In genomic region chr3:117921908-117922456, GRCh38 we compare ENCODE assay signal across 20 cellular contexts.
"Had no signal": no experiment of that assay in that cellular context is flagged by ENCODE, and none has a peak within 500 bp of the region (broad histone marks: within the 10 kb centered on the region; RNA-seq: fewer than 3 reads in every experiment).

No MANE protein-coding gene starts in this region.

- H3K27ac ChIP-seq: left lung, pancreas, suprapubic skin, transverse colon had no signal

- DNase-seq: activated CD4-positive, alpha-beta T cell treated with anti-CD3 and anti-CD28 coated beads, Interleukin-2, amount 10 ng/mL, durations not matched to agents 7 days and 5 days; activated CD8-positive, alpha-beta T cell treated with anti-CD3 and anti-CD28 coated beads, Interleukin-2, amount 10 ng/mL, durations not matched to agents 7 days and 5 days; activated naive CD4-positive, alpha-beta T cell treated with Interleukin-2 at 50 U/mL for 16 hours; activated naive CD8-positive, alpha-beta T cell treated with anti-CD3 and anti-CD28 coated beads, Interleukin-2, amount 10 ng/mL, durations not matched to agents 7 days and 5 days; activated T-cell treated with anti-CD3 and anti-CD28 coated beads, Interleukin-2, amount 50 U/mL, for 24 hours; dermis blood vessel endothelial cell; effector memory CD8-positive, alpha-beta T cell; left lung; mammary epithelial cell; pancreas; stimulated activated CD4-positive, alpha-beta T cell treated with anti-CD3 and anti-CD28 coated beads, Interleukin-4, amount 100 ng/mL, for 1 hour; stimulated activated naive CD8-positive, alpha-beta T cell treated with anti-CD3 and anti-CD28 coated beads, Interleukin-15, amount 100 ng/mL, for 72 hours; T1000; transverse colon had no signal

- ATAC-seq: activated CD4-positive, CD25-positive, alpha-beta regulatory T cell treated with anti-CD3 and anti-CD28 coated beads, Interleukin-2, amount 50 U/mL, for 24 hours; activated CD8-positive, alpha-beta T cell treated with anti-CD3 and anti-CD28 coated beads, Interleukin-2, amount 10 ng/mL, durations not matched to agents 7 days and 5 days; effector memory CD8-positive, alpha-beta T cell; left lung; pancreas; sciatic nerve; stimulated activated naive CD8-positive, alpha-beta T cell treated with anti-CD3 and anti-CD28 coated beads, Interleukin-15, amount 100 ng/mL, for 72 hours had no signal

- H3K27ac Mint-ChIP-seq: activated CD4-positive, alpha-beta T cell treated with anti-CD3 and anti-CD28 coated beads, Interleukin-2, amount 10 ng/mL, durations not matched to agents 7 days and 5 days; activated CD8-positive, alpha-beta T cell treated with anti-CD3 and anti-CD28 coated beads, Interleukin-2, amount 10 ng/mL, durations not matched to agents 7 days and 5 days; activated naive CD8-positive, alpha-beta T cell treated with anti-CD3 and anti-CD28 coated beads, Interleukin-2, amount 10 ng/mL, durations not matched to agents 7 days and 5 days; activated T-cell treated with anti-CD3 and anti-CD28 coated beads, Interleukin-2, amount 50 U/mL, for 24 hours; activated T-helper 2 cell treated with anti-CD3 and anti-CD28 coated beads, Interferon-gamma antibody, Interleukin-2, Interleukin-4, amounts not matched to agents 10 μg/mL and 5 μg/mL and 100 μg/mL, durations not matched to agents 14 hours and 24 hours and 36 hours; effector memory CD8-positive, alpha-beta T cell; stimulated activated naive CD8-positive, alpha-beta T cell treated with anti-CD3 and anti-CD28 coated beads, Interleukin-15, amount 100 ng/mL, for 72 hours had no signal

- H3K36me3 Mint-ChIP-seq: activated naive CD8-positive, alpha-beta T cell treated with anti-CD3 and anti-CD28 coated beads, Interleukin-2, amount 10 ng/mL, durations not matched to agents 7 days and 5 days had no signal

- H3K4me3 ChIP-seq: left lung, pancreas, smooth muscle cell, suprapubic skin, transverse colon had no signal

- H3K36me3 ChIP-seq: left lung, pancreas, suprapubic skin, transverse colon had no signal

- H3K9me3 ChIP-seq: left lung, pancreas, suprapubic skin, transverse colon had no signal

- H3K27me3 Mint-ChIP-seq: activated CD4-positive, alpha-beta T cell treated with anti-CD3 and anti-CD28 coated beads, Interleukin-2, amount 10 ng/mL, durations not matched to agents 7 days and 5 days; activated naive CD8-positive, alpha-beta T cell treated with anti-CD3 and anti-CD28 coated beads, Interleukin-2, amount 10 ng/mL, durations not matched to agents 7 days and 5 days; activated T-cell treated with anti-CD3 and anti-CD28 coated beads, Interleukin-2, amount 50 U/mL, for 24 hours; effector memory CD8-positive, alpha-beta T cell; stimulated activated naive CD8-positive, alpha-beta T cell treated with anti-CD3 and anti-CD28 coated beads, Interleukin-15, amount 100 ng/mL, for 72 hours had no signal

- H3K4me1 Mint-ChIP-seq: activated CD4-positive, alpha-beta T cell treated with anti-CD3 and anti-CD28 coated beads, Interleukin-2, amount 10 ng/mL, durations not matched to agents 7 days and 5 days; activated naive CD8-positive, alpha-beta T cell treated with anti-CD3 and anti-CD28 coated beads, Interleukin-2, amount 10 ng/mL, durations not matched to agents 7 days and 5 days; stimulated activated naive CD8-positive, alpha-beta T cell treated with anti-CD3 and anti-CD28 coated beads, Interleukin-15, amount 100 ng/mL, for 72 hours had no signal

- H3K27me3 ChIP-seq: left lung, pancreas, suprapubic skin, transverse colon had no signal

- H3K4me1 ChIP-seq: left lung, pancreas, suprapubic skin, transverse colon had no signal

- H3K4me3 Mint-ChIP-seq: activated CD4-positive, alpha-beta T cell treated with anti-CD3 and anti-CD28 coated beads, Interleukin-2, amount 10 ng/mL, durations not matched to agents 7 days and 5 days; activated CD8-positive, alpha-beta T cell treated with anti-CD3 and anti-CD28 coated beads, Interleukin-2, amount 10 ng/mL, durations not matched to agents 7 days and 5 days; activated naive CD8-positive, alpha-beta T cell treated with anti-CD3 and anti-CD28 coated beads, Interleukin-2, amount 10 ng/mL, durations not matched to agents 7 days and 5 days; activated T-cell treated with anti-CD3 and anti-CD28 coated beads, Interleukin-2, amount 50 U/mL, for 24 hours; effector memory CD8-positive, alpha-beta T cell; neural crest cell; stimulated activated naive CD8-positive, alpha-beta T cell treated with anti-CD3 and anti-CD28 coated beads, Interleukin-15, amount 100 ng/mL, for 72 hours had no signal

- H3K9me3 Mint-ChIP-seq: activated CD4-positive, alpha-beta T cell treated with anti-CD3 and anti-CD28 coated beads, Interleukin-2, amount 10 ng/mL, durations not matched to agents 7 days and 5 days; activated naive CD8-positive, alpha-beta T cell treated with anti-CD3 and anti-CD28 coated beads, Interleukin-2, amount 10 ng/mL, durations not matched to agents 7 days and 5 days; activated T-cell treated with anti-CD3 and anti-CD28 coated beads, Interleukin-2, amount 50 U/mL, for 24 hours; activated T-helper 2 cell treated with anti-CD3 and anti-CD28 coated beads, Interferon-gamma antibody, Interleukin-2, Interleukin-4, amounts not matched to agents 10 μg/mL and 5 μg/mL and 100 μg/mL, durations not matched to agents 14 hours and 24 hours and 36 hours; neural crest cell; stimulated activated naive CD8-positive, alpha-beta T cell treated with anti-CD3 and anti-CD28 coated beads, Interleukin-15, amount 100 ng/mL, for 72 hours had no signal
